ENCODE assay signal across 31 cellular contexts in the genomic region with DNA sequence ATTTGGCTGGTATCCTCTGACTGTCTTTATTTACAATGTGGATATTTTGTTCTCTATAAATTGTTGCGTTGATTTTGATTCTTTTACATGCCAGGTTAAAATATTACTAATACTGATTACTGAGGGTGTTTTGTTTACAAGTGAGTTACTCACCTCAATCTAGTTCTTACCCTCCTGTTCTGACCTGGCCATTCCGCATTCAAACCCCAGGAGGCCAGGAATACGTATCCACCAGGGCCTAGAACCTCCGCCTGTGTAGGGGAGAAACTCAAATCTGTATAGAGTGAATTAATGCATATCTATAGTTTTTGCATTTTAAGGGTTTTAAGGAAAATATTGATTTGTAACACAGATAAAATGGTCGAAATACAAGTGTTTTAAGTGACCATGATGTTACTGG. TPM values are rescaled to one million over a fixed set of nuclear protein-coding genes. Genes with fewer than 3 reads are reported as not detected.
"Had no signal": no experiment of that assay in that cellular context is flagged by ENCODE, and none has a peak within 500 bp of the region (broad histone marks: within the 10 kb centered on the region; RNA-seq: fewer than 3 reads in every experiment).

No MANE protein-coding gene starts in this region.

- H3K27ac ChIP-seq: dorsolateral prefrontal cortex, heart right ventricle, spleen, testis, tibial nerve, upper lobe of right lung, vagina had no signal

- H3K27me3 ChIP-seq: testis, vagina had no signal

- FAIRE-seq: endometrium, frontal cortex had no signal

- H3K36me3 Mint-ChIP-seq: stimulated activated memory B cell treated with anti-CD40 and anti-IgM and Interleukin-4, amounts not matched to agents 10 μg/mL and 1 μg/mL and 100 μg/mL, for 72 hours had no signal

- H3K4me1 Mint-ChIP-seq: naive thymus-derived CD8-positive, alpha-beta T cell; stimulated activated memory B cell treated with anti-CD40 and anti-IgM and Interleukin-4, amounts not matched to agents 10 μg/mL and 1 μg/mL and 100 μg/mL, for 72 hours; stimulated activated naive CD8-positive, alpha-beta T cell treated with anti-CD3 and anti-CD28 coated beads, Interleukin-15, amount 100 ng/mL, for 72 hours had no signal

- H3K27ac Mint-ChIP-seq: naive thymus-derived CD8-positive, alpha-beta T cell; stimulated activated memory B cell treated with anti-CD40 and anti-IgM and Interleukin-4, amounts not matched to agents 10 μg/mL and 1 μg/mL and 100 μg/mL, for 72 hours; stimulated activated naive CD8-positive, alpha-beta T cell treated with anti-CD3 and anti-CD28 coated beads, Interleukin-15, amount 100 ng/mL, for 72 hours had no signal

- H3K4me3 Mint-ChIP-seq: naive thymus-derived CD8-positive, alpha-beta T cell; stimulated activated memory B cell treated with anti-CD40 and anti-IgM and Interleukin-4, amounts not matched to agents 10 μg/mL and 1 μg/mL and 100 μg/mL, for 72 hours; stimulated activated naive CD8-positive, alpha-beta T cell treated with anti-CD3 and anti-CD28 coated beads, Interleukin-15, amount 100 ng/mL, for 72 hours had no signal

- H3K9me3 ChIP-seq: testis, upper lobe of right lung, vagina had no signal

- DNase-seq: cortex of kidney; dorsolateral prefrontal cortex; effector CD8-positive, alpha-beta T cell; heart right ventricle; hypothalamus; left colon; left ventricle myocardium superior; naive thymus-derived CD8-positive, alpha-beta T cell; posterior cingulate gyrus; stimulated activated CD4-positive, alpha-beta T cell treated with anti-CD3 and anti-CD28 coated beads, Interleukin-15, amount 100 ng/mL, for 24 hours; stimulated activated CD4-positive, alpha-beta T cell treated with anti-CD3 and anti-CD28 coated beads, Interleukin-1b, Interleukin-23, amount 100 ng/mL, for 48 hours; stimulated activated CD4-positive, alpha-beta T cell treated with anti-CD3 and anti-CD28 coated beads, Interleukin-4, amount 100 ng/mL, for 24 hours; stimulated activated naive CD8-positive, alpha-beta T cell treated with anti-CD3 and anti-CD28 coated beads, Interleukin-15, amount 100 ng/mL, for 72 hours; testis; upper lobe of right lung had no signal

- H3K4me3 ChIP-seq: dorsolateral prefrontal cortex, heart right ventricle, spleen, testis, tibial nerve, upper lobe of right lung, vagina had no signal

- ATAC-seq: esophagus mucosa; heart right ventricle; left colon; left ventricle myocardium superior; naive thymus-derived CD8-positive, alpha-beta T cell; sciatic nerve; stimulated activated memory B cell treated with anti-CD40 and anti-IgM and Interleukin-4, amounts not matched to agents 10 μg/mL and 1 μg/mL and 100 μg/mL, for 72 hours; stimulated activated naive CD8-positive, alpha-beta T cell treated with anti-CD3 and anti-CD28 coated beads, Interleukin-15, amount 100 ng/mL, for 72 hours; upper lobe of right lung had no signal

- H3K4me1 ChIP-seq: heart right ventricle, spleen, testis, upper lobe of right lung, vagina had no signal

- H3K36me3 ChIP-seq: heart right ventricle, spleen, tibial nerve, upper lobe of right lung, vagina had no signal

RNA-seq across cellular contexts. Expression of gene ZFP42, which starts 2.6 kb away (rescaled TPM):
- total RNA-seq: dorsolateral prefrontal cortex; esophagus mucosa; frontal cortex; left colon; left ventricle myocardium superior; mesenteric fat pad; mononuclear cell; naive thymus-derived CD8-positive, alpha-beta T cell; osteocyte; pulmonary artery endothelial cell; sciatic nerve; skeletal muscle tissue; spleen; subcutaneous adipose tissue; tibial nerve; vagina had no signal
- polyA plus RNA-seq: fibroblast of lung; heart right ventricle; naive thymus-derived CD8-positive, alpha-beta T cell; neural cell; spleen had no signal
